24 cellular contexts compared by ENCODE assay signal in the genomic region with DNA sequence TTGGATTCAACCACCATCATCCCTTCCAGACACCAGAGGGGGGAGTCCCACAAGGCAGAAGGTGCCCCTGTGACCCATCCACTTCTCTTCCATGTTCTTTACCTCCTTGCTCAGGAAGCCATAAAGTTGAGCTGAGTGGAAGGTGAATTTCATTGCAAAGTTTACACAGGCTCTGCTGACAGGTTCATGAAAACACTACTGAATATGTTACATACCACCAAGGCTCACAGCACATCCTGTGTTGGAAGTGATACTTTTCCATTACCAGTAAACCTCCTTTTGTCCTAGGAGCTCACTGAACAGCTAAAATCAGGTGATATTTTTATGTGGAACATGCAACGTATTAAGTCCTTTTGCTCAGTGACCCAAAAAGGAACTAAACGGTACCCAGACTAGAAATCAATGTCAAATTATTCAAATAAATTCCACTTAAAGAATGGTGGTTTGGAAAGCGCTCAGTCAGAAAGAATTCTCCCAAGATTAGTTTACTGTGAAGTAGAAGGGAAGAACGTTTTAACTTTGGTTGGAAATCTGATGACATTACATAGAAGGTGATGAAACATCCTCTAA.
A peak's percentile ranks its signal among the peaks of the same experiment; 100 is the strongest.
DNase-seq lines count a peak whose midpoint lies in the region; ATAC-seq and TF ChIP-seq lines count a peak whose summit lies in the region.
"Had no signal": no experiment of that assay in that cellular context is flagged by ENCODE, and none has a peak within 500 bp of the region (broad histone marks: within the 10 kb centered on the region; RNA-seq: fewer than 3 reads in every experiment).

No MANE protein-coding gene starts in this region.

- intact Hi-C loops in left ventricle myocardium inferior (cut with micrococcal nuclease) (no loop called here), Right ventricle myocardium inferior (cut with DNase I) (loop anchor here (5.0 kb wide), 2 partner anchors 121 to 194 kb away; no protein-coding TSS in a partner anchor)
- intact Hi-C loops in naive thymus-derived CD4-positive, alpha-beta T cell (cut with micrococcal nuclease), result loop anchor here (5.0 kb wide), 1 partner anchor 66 kb away; no protein-coding TSS in a partner anchor

- CTCF ChIA-PET in naive thymus-derived CD4-positive, alpha-beta T cell (lab: Charles Lee), result no interaction called here

- no peak overlapping the region for H3K4me3 ChIP-seq in left ventricle myocardium inferior
- H3K4me3 ChIP-seq in naive thymus-derived CD4-positive, alpha-beta T cell (ENCODE audit: low read length), result no peak overlapping the region
- H3K4me3 ChIP-seq: Peyer's patch, SJCRH30, spleen, transverse colon had no signal

- peaks cover 2% of the 10 kb centered on the region for H3K36me3 Mint-ChIP-seq in mesothelial cell of epicardium
- peaks cover 0 to 12% (median 0%) of the 10 kb centered on the region in 5 donors for H3K36me3 Mint-ChIP-seq in naive thymus-derived CD4-positive, alpha-beta T cell

- H3K27me3 ChIP-seq in left ventricle myocardium inferior (ENCODE audit: low read depth), result no peaks in the 10 kb centered on the region
- no peaks in the 10 kb centered on the region for H3K27me3 ChIP-seq in naive thymus-derived CD4-positive, alpha-beta T cell (ENCODE audit: control insufficient read depth in 2 of 2, insufficient read depth in 2 of 2, low read length in 2 of 2)
- H3K27me3 ChIP-seq: Peyer's patch, SJCRH30, spleen, transverse colon had no signal

- TF ChIP-seq CTCF in left ventricle myocardium inferior (IDR thresholded peaks at IDR 0.05; ENCODE audit: borderline replicate concordance), result no peak
- no peak for TF ChIP-seq CTCF in mesothelial cell of epicardium (IDR thresholded peaks at IDR 0.05; ENCODE audit: unreplicated experiment)

- peaks cover 5% of the 10 kb centered on the region for H3K9me3 ChIP-seq in left ventricle myocardium inferior (replicated peaks)
- no peaks in the 10 kb centered on the region for H3K9me3 ChIP-seq in naive thymus-derived CD4-positive, alpha-beta T cell (ENCODE audit: control insufficient read depth in 2 of 3, low read length in 3 of 3)
- H3K9me3 ChIP-seq: Peyer's patch, SJCRH30, spleen, transverse colon had no signal

- no peaks in the 10 kb centered on the region for H3K36me3 ChIP-seq in left ventricle myocardium inferior
- H3K36me3 ChIP-seq in naive thymus-derived CD4-positive, alpha-beta T cell (ENCODE audit: control insufficient read depth in 2 of 3, insufficient read depth in 3 of 3, low read length in 3 of 3), result no peaks in the 10 kb centered on the region
- H3K36me3 ChIP-seq: Peyer's patch, SJCRH30, spleen, transverse colon had no signal

- POLR2A ChIA-PET in naive thymus-derived CD4-positive, alpha-beta T cell (lab: Charles Lee), result interaction anchor here (1.0 kb wide), 1 partner anchor 8 kb away, joined by 3 read pairs; no protein-coding TSS in a partner anchor

- no peak overlapping the region for H3K4me3 Mint-ChIP-seq in mesothelial cell of epicardium
- no peak overlapping the region for H3K4me3 Mint-ChIP-seq in naive thymus-derived CD4-positive, alpha-beta T cell
- H3K4me3 Mint-ChIP-seq: activated T-helper 1 cell treated with anti-CD3 and anti-CD28 coated beads, Interleukin-12 subunit alpha, Interleukin-12 subunit beta, Interleukin-2, Interleukin-4 antibody, amounts not matched to agents 30 ng/mL and 10 ng/mL and 1 ng/mL, durations not matched to agents 14 hours and 24 hours and 36 hours; stimulated activated naive CD8-positive, alpha-beta T cell treated with anti-CD3 and anti-CD28 coated beads, Interleukin-15, amount 100 ng/mL, for 72 hours had no signal

- H3K9me3 Mint-ChIP-seq in mesothelial cell of epicardium, result peaks cover 8% of the 10 kb centered on the region
- H3K9me3 Mint-ChIP-seq in naive thymus-derived CD4-positive, alpha-beta T cell, result peaks cover 0 to 12% (median 0%) of the 10 kb centered on the region in 11 donors

- peak overlapping the region; percentile 87 for H3K27ac ChIP-seq in left ventricle myocardium inferior (replicated peaks)
- no peak overlapping the region for H3K27ac ChIP-seq in naive thymus-derived CD4-positive, alpha-beta T cell (ENCODE audit: low read depth, low read length)
- H3K27ac ChIP-seq: Peyer's patch, SJCRH30, spleen had no signal

- peaks cover 27% of the 10 kb centered on the region for H3K4me1 Mint-ChIP-seq in mesothelial cell of epicardium
- H3K4me1 Mint-ChIP-seq in naive thymus-derived CD4-positive, alpha-beta T cell, result peaks cover 10 to 39% (median 21%) of the 10 kb centered on the region in 7 donors

- ATAC-seq in Right ventricle myocardium inferior, result no peak
- ATAC-seq in naive thymus-derived CD4-positive, alpha-beta T cell, result no peak
- no peak for ATAC-seq in GM21723 (IDR thresholded peaks at IDR 0.05; ENCODE audit: unreplicated experiment)
- ATAC-seq: activated naive CD4-positive, alpha-beta T cell treated with anti-CD3 and anti-CD28 coated beads, Interleukin-2, amount 50 U/mL, for 72 hours; esophagus mucosa; stimulated activated naive CD8-positive, alpha-beta T cell treated with anti-CD3 and anti-CD28 coated beads, Interleukin-15, amount 100 ng/mL, for 72 hours had no signal

- DNase-seq in left ventricle myocardium inferior, result no peak
- no peak for DNase-seq in Right ventricle myocardium inferior (ENCODE audit: missing footprints)
- peak; percentile 17 for DNase-seq in dermis blood vessel endothelial cell
- DNase-seq in mesothelial cell of epicardium (ENCODE audit: low spot score in 2 of 2, unreplicated experiment in 2 of 2), result no peak
- DNase-seq in naive thymus-derived CD4-positive, alpha-beta T cell, result no peak
- DNase-seq in OCI-M2 (lab: John Stamatoyannopoulos, UW; ENCODE audit: unreplicated experiment), result no peak
- no peak for DNase-seq in NCI-H2081 (lab: John Stamatoyannopoulos, UW)
- DNase-seq: activated CD4-positive, alpha-beta T cell treated with anti-CD3 and anti-CD28 coated beads for 4 hours; COR-L47; DMS79; effector CD8-positive, alpha-beta T cell; NCI-H1105; NCI-H2081 treated with DMSO at 0.1 percent for 48 hours; NCI-H446; Peyer's patch; SJCRH30; spleen; stimulated activated CD4-positive, alpha-beta T cell treated with anti-CD3 and anti-CD28 coated beads, Interleukin-4, amount 100 ng/mL, for 24 hours; stimulated activated naive CD8-positive, alpha-beta T cell treated with anti-CD3 and anti-CD28 coated beads, Interleukin-15, amount 100 ng/mL, for 72 hours; transverse colon had no signal

- peaks cover 60% of the 10 kb centered on the region for H3K4me1 ChIP-seq in left ventricle myocardium inferior
- no peaks in the 10 kb centered on the region for H3K4me1 ChIP-seq in naive thymus-derived CD4-positive, alpha-beta T cell (ENCODE audit: control insufficient read depth in 2 of 2, insufficient read depth in 2 of 2, low read length in 2 of 2)
- H3K4me1 ChIP-seq: SJCRH30 had no signal

- H3K27ac Mint-ChIP-seq in mesothelial cell of epicardium, result peak overlapping the region; percentile 55
- peak overlapping the region in 1 of 9 donors; percentile 51 for H3K27ac Mint-ChIP-seq in naive thymus-derived CD4-positive, alpha-beta T cell
- H3K27ac Mint-ChIP-seq: activated naive CD4-positive, alpha-beta T cell treated with anti-CD3 and anti-CD28 coated beads, Interleukin-2, amount 50 U/mL, for 72 hours; activated T-helper 1 cell treated with anti-CD3 and anti-CD28 coated beads, Interleukin-12 subunit alpha, Interleukin-12 subunit beta, Interleukin-2, Interleukin-4 antibody, amounts not matched to agents 30 ng/mL and 10 ng/mL and 1 ng/mL, durations not matched to agents 14 hours and 24 hours and 36 hours; stimulated activated naive CD8-positive, alpha-beta T cell treated with anti-CD3 and anti-CD28 coated beads, Interleukin-15, amount 100 ng/mL, for 72 hours had no signal

- no peaks in the 10 kb centered on the region for H3K27me3 Mint-ChIP-seq in mesothelial cell of epicardium (ENCODE audit: low read depth)
- H3K27me3 Mint-ChIP-seq in naive thymus-derived CD4-positive, alpha-beta T cell, result no peaks in the 10 kb centered on the region
- H3K27me3 Mint-ChIP-seq: stimulated activated naive CD8-positive, alpha-beta T cell treated with anti-CD3 and anti-CD28 coated beads, Interleukin-15, amount 100 ng/mL, for 72 hours had no signal
